In genomic region chr22:24578355-24579241, GRCh38 we compare ENCODE assay signal across 11 cellular contexts. TPM values are rescaled to one million over a fixed set of nuclear protein-coding genes. Genes with fewer than 3 reads are reported as not detected.
DNase-seq lines count a peak whose midpoint lies in the region; ATAC-seq, FAIRE-seq and TF ChIP-seq lines count a peak whose summit lies in the region.
"Had no signal": no experiment of that assay in that cellular context is flagged by ENCODE, and none has a peak within 500 bp of the region (broad histone marks: within the 10 kb centered on the region; RNA-seq: fewer than 3 reads in every experiment).

No MANE protein-coding gene starts in this region.

- H3K27me3 Mint-ChIP-seq in WTC11 (ENCODE audit: low read depth) = no peaks in the 10 kb centered on the region
- H3K27me3 Mint-ChIP-seq in type B pancreatic cell = no peaks in the 10 kb centered on the region

- CTCF ChIA-PET in WTC11 (lab: Charles Lee) = no interaction called here

- no peak overlapping the region for H3K9ac ChIP-seq in liver (ENCODE audit: low read depth in 1 of 2, low read length in 2 of 2)

- no peaks in the 10 kb centered on the region for H3K27me3 ChIP-seq in liver (ENCODE audit: control insufficient read depth in 4 of 4, insufficient read depth in 4 of 4, low read length in 3 of 4)

- POLR2A ChIA-PET in WTC11 (lab: Charles Lee) = no interaction called here

- TF ChIP-seq RAD21 in liver (IDR thresholded peaks at IDR 0.05) = no peak

- no peak overlapping the region for H3K4me3 ChIP-seq in liver (ENCODE audit: low read depth in 1 of 3, low read length in 3 of 3)

- peak overlapping the region; percentile 1 to 23 for H3K27ac ChIP-seq in liver (ENCODE audit: low read depth in 1 of 2, low read length in 2 of 2)

- H3K4me3 Mint-ChIP-seq in WTC11 = no peak overlapping the region
- H3K4me3 Mint-ChIP-seq in type B pancreatic cell = no peak overlapping the region

- H3K9me3 ChIP-seq in liver (ENCODE audit: control insufficient read depth in 4 of 4, low read length in 3 of 4) = no peaks in the 10 kb centered on the region

- DNase-seq in NCI-H146 (lab: John Stamatoyannopoulos, UW) (peak; percentile 1), NCI-H146 treated with DMSO at 0.1 percent for 48 hours (lab: John Stamatoyannopoulos, UW; ENCODE audit: unreplicated experiment) (no peak), WTC11 (ENCODE audit: low spot score) (no peak), type B pancreatic cell (ENCODE audit: extremely low spot score, unreplicated experiment) (no peak), NCI-H187 treated with DMSO at 0.1 percent for 48 hours (lab: John Stamatoyannopoulos, UW) (no peak), HTR-8/SVneo (ENCODE audit: insufficient read length, low spot score) (no peak)
- DNase-seq: ACHN, NCI-H2107 had no signal

- H3K27ac Mint-ChIP-seq in WTC11 = peak overlapping the region; percentile 54
- peak overlapping the region; percentile 66 for H3K27ac Mint-ChIP-seq in type B pancreatic cell

- no peaks in the 10 kb centered on the region for H3K4me1 Mint-ChIP-seq in WTC11
- peaks cover 10% of the 10 kb centered on the region for H3K4me1 Mint-ChIP-seq in type B pancreatic cell (ENCODE audit: unreplicated experiment)

- peaks cover 4 to 31% (median 24%) of the 10 kb centered on the region in 4 donors for H3K4me1 ChIP-seq in liver (ENCODE audit: control insufficient read depth in 4 of 4, insufficient read depth in 4 of 4, low read length in 3 of 4)

- 69% methylated on average over 7 of the region's 7 CpGs for WGBS in liver

- H3K36me3 ChIP-seq in liver (ENCODE audit: control insufficient read depth in 4 of 4, insufficient read depth in 3 of 4, low read depth in 1 of 4, low read length in 3 of 4) = peaks cover 0 to 10% (median 3%) of the 10 kb centered on the region in 4 donors

- H3K36me3 Mint-ChIP-seq in WTC11 = peaks cover 23% of the 10 kb centered on the region
- H3K36me3 Mint-ChIP-seq in type B pancreatic cell = peaks cover 18% of the 10 kb centered on the region

- ATAC-seq in WTC11 (no peak), HG02981 (IDR thresholded peaks at IDR 0.05; ENCODE audit: unreplicated experiment) (no peak)
- ATAC-seq: Right ventricle myocardium inferior had no signal

- no peak for TF ChIP-seq CTCF in WTC11 (IDR thresholded peaks at IDR 0.05)
- no peak for TF ChIP-seq CTCF in liver (IDR thresholded peaks at IDR 0.05; ENCODE audit: low read depth, low read length, missing input control)
- no peak for TF ChIP-seq CTCF in type B pancreatic cell (conservative IDR thresholded peaks at IDR 0.05)

- FAIRE-seq in HTR-8/SVneo (lab: Jason Lieb, UNC) = no peak

- H3K9me3 Mint-ChIP-seq in WTC11 = no peaks in the 10 kb centered on the region
- H3K9me3 Mint-ChIP-seq in type B pancreatic cell = no peaks in the 10 kb centered on the region

TF ChIP-seq in WTC11, 78 proteins besides CTCF, POLR2A, EP300 and RAD21:
- TF ChIP-seq PREB (CRISPR knock-in tag; IDR thresholded peaks at IDR 0.05; ENCODE audit: borderline replicate concordance) (no peak), GABPB1 (CRISPR knock-in tag; IDR thresholded peaks at IDR 0.05) (0 out of 2 replicates have a peak, but pooled peaks have one; percentile 15)

TF ChIP-seq in liver, 16 proteins besides CTCF, POLR2A, EP300 and RAD21:
- TF ChIP-seq RXRA (IDR thresholded peaks at IDR 0.05) = peak; percentile 9 to 40
- no peak for TF ChIP-seq GABPA (IDR thresholded peaks at IDR 0.05 in 1 of 2, conservative IDR thresholded peaks at IDR 0.05 in 1 of 2)
- no peak for TF ChIP-seq MAX (IDR thresholded peaks at IDR 0.05)
- TF ChIP-seq YY1 (IDR thresholded peaks at IDR 0.05) = no peak
- no peak for TF ChIP-seq ZBTB33 (IDR thresholded peaks at IDR 0.05)
- TF ChIP-seq NR2F2 (IDR thresholded peaks at IDR 0.05) = no peak
- no peak for TF ChIP-seq ATF3 (IDR thresholded peaks at IDR 0.05)
- peak; percentile 37 for TF ChIP-seq SP1 (IDR thresholded peaks at IDR 0.05)
- TF ChIP-seq FOXA2 (IDR thresholded peaks at IDR 0.05) = peak; percentile 55
- TF ChIP-seq REST (IDR thresholded peaks at IDR 0.05) = no peak
- TF ChIP-seq EGR1 (IDR thresholded peaks at IDR 0.05; ENCODE audit: low read depth in 2 of 2) = no peak
- no peak for TF ChIP-seq FOXA1 (IDR thresholded peaks at IDR 0.05)
- peak; percentile 46 for TF ChIP-seq HNF4G (IDR thresholded peaks at IDR 0.05)
- peak in 1 of 2 donors; percentile 10 for TF ChIP-seq JUND (IDR thresholded peaks at IDR 0.05)
- TF ChIP-seq HNF4A (conservative IDR thresholded peaks at IDR 0.05) = peak; percentile 71 to 80
- TF ChIP-seq TAF1 (conservative IDR thresholded peaks at IDR 0.05) = no peak

RNA-seq across cellular contexts. Expression of gene LRRC75B, which starts 14.3 kb away (rescaled TPM):
- total RNA-seq in WTC11 (2021) (17.3 to 19.2 TPM (median 17.6 TPM) in 3 replicates), liver (1 to 10 TPM; 7.8 to 8.5 TPM), type B pancreatic cell (ENCODE audit: low replicate concordance) (6.5 and 18.6 TPM in 2 replicates)
- 10 to 100 TPM; 10.2 to 14.3 TPM for polyA plus RNA-seq in liver

RNA-seq across cellular contexts. Expression of gene SNRPD3, which starts 22.8 kb away (rescaled TPM):
- 186 to 198 TPM (median 194 TPM) in 3 replicates for total RNA-seq in WTC11 (2021)
- total RNA-seq in liver = 100 to 1,000 TPM in 1 of 2 donors, 10 to 100 TPM in 1; 91.3 to 128 TPM
- 10 to 100 TPM; 57.2 to 80.6 TPM for polyA plus RNA-seq in liver
- 107 and 114 TPM in 2 replicates for total RNA-seq in type B pancreatic cell (ENCODE audit: low replicate concordance)

RNA-seq across cellular contexts. Expression of gene GUCD1, which starts 23.7 kb away (rescaled TPM):
- 77.0 to 105 TPM (median 86.2 TPM) in 3 replicates for total RNA-seq in WTC11 (2021)
- 100 to 1,000 TPM; 176 to 202 TPM for total RNA-seq in liver
- polyA plus RNA-seq in liver = 100 to 1,000 TPM; 118 to 182 TPM
- total RNA-seq in type B pancreatic cell (ENCODE audit: low replicate concordance) = 81.8 and 98.0 TPM in 2 replicates

RNA-seq across cellular contexts. Expression of gene GGT1, which starts 24.4 kb away (rescaled TPM):
- total RNA-seq in WTC11 (2021) (33.7 to 41.3 TPM (median 38.8 TPM) in 3 replicates), liver (100 to 1,000 TPM in 1 of 2 donors, 10 to 100 TPM in 1; 90.5 to 107 TPM), type B pancreatic cell (ENCODE audit: low replicate concordance) (4.2 and 8.7 TPM in 2 replicates)
- 100 to 1,000 TPM; 117 to 147 TPM for polyA plus RNA-seq in liver
